1 cellular context compared by ENCODE assay signal in the genomic region with DNA sequence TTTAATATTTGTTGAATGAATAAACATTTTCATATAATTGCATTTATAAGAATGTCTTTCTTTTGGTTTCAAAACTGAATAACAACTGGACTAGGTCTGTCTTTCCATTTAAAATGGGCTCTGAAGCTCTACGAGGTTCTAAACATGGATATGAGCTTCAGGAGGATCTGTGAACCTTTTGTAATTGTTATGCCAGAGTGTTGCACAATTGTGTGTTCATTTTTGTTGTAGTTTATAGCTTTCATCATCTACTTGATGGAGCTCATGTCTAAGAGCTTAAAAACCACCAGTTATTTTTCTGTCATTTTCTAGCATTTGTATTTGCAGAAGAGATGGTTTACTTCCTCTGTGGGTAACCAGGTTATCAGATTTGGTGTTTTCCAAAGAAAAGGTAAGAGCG.
TF ChIP-seq lines count a peak whose summit lies in the region.

No MANE protein-coding gene starts in this region.

TF ChIP-seq in HEK293T, 16 proteins besides CTCF, POLR2A, EP300 and RAD21 (continued from another document):
- TF ChIP-seq HDGF (IDR thresholded peaks at IDR 0.05; ENCODE audit: borderline replicate concordance) = no peak
- no peak for TF ChIP-seq CTBP1 (IDR thresholded peaks at IDR 0.05; ENCODE audit: borderline replicate concordance)
- no peak for TF ChIP-seq NFRKB (IDR thresholded peaks at IDR 0.05)
- TF ChIP-seq ELF4 (IDR thresholded peaks at IDR 0.05) = no peak
- TF ChIP-seq BHLHE40 (IDR thresholded peaks at IDR 0.05; ENCODE audit: borderline replicate concordance) = no peak
- TF ChIP-seq FOXK2 (IDR thresholded peaks at IDR 0.05) = no peak
- TF ChIP-seq SUZ12 (IDR thresholded peaks at IDR 0.05) = no peak
- TF ChIP-seq, protein P1, sequence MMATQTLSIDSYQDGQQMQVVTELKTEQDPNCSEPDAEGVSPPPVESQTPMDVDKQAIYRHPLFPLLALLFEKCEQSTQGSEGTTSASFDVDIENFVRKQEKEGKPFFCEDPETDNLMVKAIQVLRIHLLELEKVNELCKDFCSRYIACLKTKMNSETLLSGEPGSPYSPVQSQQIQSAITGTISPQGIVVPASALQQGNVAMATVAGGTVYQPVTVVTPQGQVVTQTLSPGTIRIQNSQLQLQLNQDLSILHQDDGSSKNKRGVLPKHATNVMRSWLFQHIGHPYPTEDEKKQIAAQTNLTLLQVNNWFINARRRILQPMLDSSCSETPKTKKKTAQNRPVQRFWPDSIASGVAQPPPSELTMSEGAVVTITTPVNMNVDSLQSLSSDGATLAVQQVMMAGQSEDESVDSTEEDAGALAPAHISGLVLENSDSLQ (IDR thresholded peaks at IDR 0.05) = no peak
- TF ChIP-seq SP1 (IDR thresholded peaks at IDR 0.05) = no peak
- TF ChIP-seq ZNF384 (IDR thresholded peaks at IDR 0.05) = no peak
- TF ChIP-seq LEF1 (IDR thresholded peaks at IDR 0.05; ENCODE audit: borderline replicate concordance) = no peak
- TF ChIP-seq TARDBP (IDR thresholded peaks at IDR 0.05) = no peak
- TF ChIP-seq FOXM1 (IDR thresholded peaks at IDR 0.05; ENCODE audit: borderline replicate concordance) = no peak
